8 cellular contexts compared by ENCODE assay signal in genomic region chr1:8015036-8015808, GRCh38. TPM values are rescaled to one million over a fixed set of nuclear protein-coding genes. Genes with fewer than 3 reads are reported as not detected.
DNase-seq lines count a peak whose midpoint lies in the region; ATAC-seq and TF ChIP-seq lines count a peak whose summit lies in the region.

No MANE protein-coding gene starts in this region.

- peak overlapping the region; percentile 43; the same call in 1 of the 2 replicates for H3K4me2 ChIP-seq in OCI-LY3 (ENCODE audit: low read length)

- ATAC-seq in left ventricle myocardium superior (peak; percentile 81), GM21786 (IDR thresholded peaks at IDR 0.05; ENCODE audit: unreplicated experiment) (no peak), GM18519 (IDR thresholded peaks at IDR 0.05; ENCODE audit: low FRiP score, unreplicated experiment) (no peak)

- H3K9ac ChIP-seq in OCI-LY3 (ENCODE audit: low read length), result no peak overlapping the region

- H4K20me1 ChIP-seq in OCI-LY3 (ENCODE audit: insufficient read depth, low read length), result no peaks in the 10 kb centered on the region

- H3K4me1 ChIP-seq in OCI-LY3 (ENCODE audit: low read length), result peaks cover 14% of the 10 kb centered on the region

- no peak overlapping the region for H3K27ac ChIP-seq in OCI-LY3 (ENCODE audit: low read length)

- intact Hi-C loops in left ventricle myocardium superior (cut with micrococcal nuclease), result loop anchor here (10.0 kb wide), 1 partner anchor 330 kb away; no protein-coding TSS in a partner anchor

- DNase-seq in DMS114 treated with DMSO at 0.1 percent for 48 hours (lab: John Stamatoyannopoulos, UW; ENCODE audit: unreplicated experiment) (peak; percentile 55), HPDE6-E6E7 (ENCODE audit: extremely low spot score) (peak; percentile 39), amniotic stem cell (lab: John Stamatoyannopoulos, UW) (peak; percentile 67), left ventricle myocardium superior (no peak), pulmonary artery endothelial cell (ENCODE audit: low read depth, low spot score) (peak; percentile 65)

- H3K4me3 ChIP-seq in OCI-LY3 (ENCODE audit: low read length), result no peak overlapping the region

- H3K27me3 ChIP-seq in OCI-LY3 (ENCODE audit: low read depth, low read length), result no peaks in the 10 kb centered on the region

- H2AFZ ChIP-seq in OCI-LY3 (ENCODE audit: low read depth, low read length), result no peak overlapping the region; the same call in 1 of the 2 replicates

- H3K79me2 ChIP-seq in OCI-LY3 (ENCODE audit: low read length), result no peaks in the 10 kb centered on the region

- H3K36me3 ChIP-seq in OCI-LY3 (replicated peaks; ENCODE audit: low read depth, low read length), result no peaks in the 10 kb centered on the region

- TF ChIP-seq CTCF in OCI-LY3 (IDR thresholded peaks at IDR 0.05; ENCODE audit: low read depth, low read length), result peak; percentile 70

- no peaks in the 10 kb centered on the region for H3K9me3 ChIP-seq in OCI-LY3 (ENCODE audit: insufficient read depth, low read length)

RNA-seq across cellular contexts. Expression of gene ERRFI1, which starts 10.9 kb away (rescaled TPM):
- 10.2 TPM for total RNA-seq in left ventricle myocardium superior
- 42.6 and 51.0 TPM in 2 replicates for total RNA-seq in pulmonary artery endothelial cell

RNA-seq across cellular contexts. Expression of gene PARK7, which starts 53.7 kb away (rescaled TPM):
- 335 TPM for total RNA-seq in left ventricle myocardium superior
- 234 and 248 TPM in 2 replicates for total RNA-seq in pulmonary artery endothelial cell
